In the genomic region with DNA sequence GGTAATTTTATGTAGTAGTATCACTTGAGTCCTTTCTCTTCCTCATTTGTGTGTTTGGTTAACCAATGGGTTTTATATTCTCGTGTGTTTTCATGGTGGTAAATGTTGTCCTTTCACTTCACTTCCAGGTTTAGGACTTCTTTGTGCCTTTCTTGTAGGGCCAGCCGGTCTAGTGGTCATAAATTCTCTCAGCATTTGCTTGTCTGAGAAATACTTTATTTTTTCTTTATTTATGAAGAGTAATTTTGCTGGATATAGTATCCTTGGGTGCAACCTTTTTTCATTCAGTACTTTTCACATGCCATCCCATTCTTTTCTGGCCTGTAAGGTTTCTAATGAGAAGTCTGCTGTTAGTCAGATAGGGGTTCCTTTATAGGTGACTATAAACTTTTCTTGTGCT, we compare ENCODE assay signal across 5 cellular contexts.
"Had no signal": no experiment of that assay in that cellular context is flagged by ENCODE, and none has a peak within 500 bp of the region (broad histone marks: within the 10 kb centered on the region; RNA-seq: fewer than 3 reads in every experiment).

No MANE protein-coding gene starts in this region.

- H3K36me3 ChIP-seq: HAP-1 had no signal

- H3K4me3 ChIP-seq: GM23248, HAP-1 had no signal

- H3K4me1 ChIP-seq: HAP-1 had no signal

- DNase-seq: GM23248, GOT3, H7, KBM-7 had no signal

- H3K27ac ChIP-seq: GM23248 had no signal
